28 cellular contexts compared by ENCODE assay signal in genomic region chr5:52073993-52074689, GRCh38.
"Had no signal": no experiment of that assay in that cellular context is flagged by ENCODE, and none has a peak within 500 bp of the region (broad histone marks: within the 10 kb centered on the region; RNA-seq: fewer than 3 reads in every experiment).

No MANE protein-coding gene starts in this region.

- H3K4me1 Mint-ChIP-seq: activated CD4-positive, alpha-beta T cell treated with anti-CD3 and anti-CD28 coated beads, Interleukin-2, amount 10 ng/mL, durations not matched to agents 24 days and 14 days; activated naive CD8-positive, alpha-beta T cell treated with anti-CD3 and anti-CD28 coated beads, Interleukin-2, amount 10 ng/mL, durations not matched to agents 7 days and 5 days; natural killer cell had no signal

- H3K9me3 ChIP-seq: ascending aorta, gastroesophageal sphincter, suprapubic skin, tibial artery, upper lobe of right lung had no signal

- H3K4me2 ChIP-seq: hepatocyte had no signal

- H3K4me1 ChIP-seq: ascending aorta, gastroesophageal sphincter, left ventricle myocardium inferior, spleen, suprapubic skin, tibial artery, upper lobe of right lung had no signal

- H2AFZ ChIP-seq: hepatocyte had no signal

- H3K4me3 Mint-ChIP-seq: activated CD4-positive, alpha-beta memory T cell treated with anti-CD3 and anti-CD28 coated beads for 36 hours; activated CD4-positive, alpha-beta T cell treated with anti-CD3 and anti-CD28 coated beads, Interleukin-2, amount 10 ng/mL, durations not matched to agents 24 days and 14 days; activated naive CD4-positive, alpha-beta T cell treated with anti-CD3 and anti-CD28 coated beads for 36 hours; activated naive CD8-positive, alpha-beta T cell treated with anti-CD3 and anti-CD28 coated beads, Interleukin-2, amount 10 ng/mL, durations not matched to agents 7 days and 5 days; activated T-helper 1 cell treated with anti-CD3 and anti-CD28 coated beads, Interleukin-12 subunit alpha, Interleukin-12 subunit beta, Interleukin-2, Interleukin-4 antibody, amounts not matched to agents 30 ng/mL and 10 ng/mL and 1 ng/mL, durations not matched to agents 14 hours and 24 hours and 36 hours; brain; natural killer cell had no signal

- H3K36me3 Mint-ChIP-seq: activated CD4-positive, alpha-beta memory T cell treated with anti-CD3 and anti-CD28 coated beads for 36 hours; activated naive CD8-positive, alpha-beta T cell treated with anti-CD3 and anti-CD28 coated beads, Interleukin-2, amount 10 ng/mL, durations not matched to agents 7 days and 5 days; brain; natural killer cell had no signal

- H3K36me3 ChIP-seq: ascending aorta, gastroesophageal sphincter, left ventricle myocardium inferior, spleen, suprapubic skin, tibial artery, upper lobe of right lung had no signal

- ATAC-seq: gastroesophageal sphincter, natural killer cell, right cardiac atrium, upper lobe of right lung had no signal

- DNase-seq: activated CD4-positive, alpha-beta memory T cell treated with anti-CD3 and anti-CD28 coated beads for 36 hours; activated CD4-positive, alpha-beta T cell treated with anti-CD3 and anti-CD28 coated beads, Interleukin-2, amount 10 ng/mL, durations not matched to agents 24 days and 14 days; activated CD4-positive, CD25-positive, alpha-beta regulatory T cell treated with anti-CD3 and anti-CD28 coated beads, Interleukin-2, amount 50 U/mL, for 72 hours; activated CD8-positive, alpha-beta memory T cell treated with anti-CD3 and anti-CD28 coated beads, Interleukin-2, amount 50 U/mL, for 4 hours; activated effector memory CD4-positive, alpha-beta T cell treated with anti-CD3 and anti-CD28 coated beads, Interleukin-2, amount 50 U/mL, for 16 hours; activated naive CD4-positive, alpha-beta T cell treated with anti-CD3 and anti-CD28 coated beads for 36 hours; activated naive CD8-positive, alpha-beta T cell treated with anti-CD3 and anti-CD28 coated beads, Interleukin-2, amount 10 ng/mL, durations not matched to agents 7 days and 5 days; activated T-cell treated with anti-CD3 and anti-CD28 coated beads, Interleukin-2, amount 50 U/mL, for 1 hour; dorsolateral prefrontal cortex; effector memory CD4-positive, alpha-beta T cell; erythroblast; islet precursor cell; left ventricle myocardium inferior; mesendoderm; natural killer cell; right cardiac atrium; spleen; stimulated activated naive CD4-positive, alpha-beta T cell; tibial artery; upper lobe of right lung had no signal

- H3K4me3 ChIP-seq: ascending aorta, coronary artery, dorsolateral prefrontal cortex, gastroesophageal sphincter, hepatocyte, left ventricle myocardium inferior, lung, spleen, suprapubic skin, tibial artery, upper lobe of right lung had no signal

- H3K27me3 ChIP-seq: ascending aorta, gastroesophageal sphincter, hepatocyte, spleen, suprapubic skin, tibial artery, upper lobe of right lung had no signal

- H3K27me3 Mint-ChIP-seq: activated CD4-positive, alpha-beta memory T cell treated with anti-CD3 and anti-CD28 coated beads for 36 hours; activated CD4-positive, alpha-beta T cell treated with anti-CD3 and anti-CD28 coated beads, Interleukin-2, amount 10 ng/mL, durations not matched to agents 24 days and 14 days; activated naive CD8-positive, alpha-beta T cell treated with anti-CD3 and anti-CD28 coated beads, Interleukin-2, amount 10 ng/mL, durations not matched to agents 7 days and 5 days had no signal

- H3K9me3 Mint-ChIP-seq: activated CD4-positive, alpha-beta T cell treated with anti-CD3 and anti-CD28 coated beads, Interleukin-2, amount 10 ng/mL, durations not matched to agents 24 days and 14 days; activated naive CD8-positive, alpha-beta T cell treated with anti-CD3 and anti-CD28 coated beads, Interleukin-2, amount 10 ng/mL, durations not matched to agents 7 days and 5 days had no signal

- H3K27ac ChIP-seq: ascending aorta, coronary artery, dorsolateral prefrontal cortex, gastroesophageal sphincter, hepatocyte, left ventricle myocardium inferior, spleen, suprapubic skin, tibial artery, upper lobe of right lung had no signal

- H3K79me2 ChIP-seq: hepatocyte had no signal

- H3K27ac Mint-ChIP-seq: activated CD4-positive, alpha-beta memory T cell treated with anti-CD3 and anti-CD28 coated beads for 36 hours; activated CD4-positive, alpha-beta T cell treated with anti-CD3 and anti-CD28 coated beads, Interleukin-2, amount 10 ng/mL, durations not matched to agents 24 days and 14 days; activated naive CD4-positive, alpha-beta T cell treated with anti-CD3 and anti-CD28 coated beads for 36 hours; activated naive CD8-positive, alpha-beta T cell treated with anti-CD3 and anti-CD28 coated beads, Interleukin-2, amount 10 ng/mL, durations not matched to agents 7 days and 5 days; activated T-helper 1 cell treated with anti-CD3 and anti-CD28 coated beads, Interleukin-12 subunit alpha, Interleukin-12 subunit beta, Interleukin-2, Interleukin-4 antibody, amounts not matched to agents 30 ng/mL and 10 ng/mL and 1 ng/mL, durations not matched to agents 14 hours and 24 hours and 36 hours; brain; natural killer cell had no signal
